Comparison of ENCODE assay signal across 14 cellular contexts in genomic region chr1:231106347-231106746, GRCh38. TPM values are rescaled to one million over a fixed set of nuclear protein-coding genes. Genes with fewer than 3 reads are reported as not detected.
DNase-seq lines count a peak whose midpoint lies in the region; ATAC-seq and TF ChIP-seq lines count a peak whose summit lies in the region.
"Had no signal": no experiment of that assay in that cellular context is flagged by ENCODE, and none has a peak within 500 bp of the region (broad histone marks: within the 10 kb centered on the region; RNA-seq: fewer than 3 reads in every experiment).

No MANE protein-coding gene starts in this region.

- H3K27ac Mint-ChIP-seq in endodermal cell, result no peak overlapping the region
- H3K27ac Mint-ChIP-seq: activated CD4-positive, alpha-beta memory T cell treated with anti-CD3 and anti-CD28 coated beads, Interleukin-2, amount 10 ng/mL, durations not matched to agents 7 days and 5 days; stimulated activated naive CD8-positive, alpha-beta T cell treated with anti-CD3 and anti-CD28 coated beads, Interleukin-15, amount 100 ng/mL, for 72 hours had no signal

- H3K4me1 Mint-ChIP-seq in endodermal cell, result peaks cover 11% of the 10 kb centered on the region

- H3K4me1 ChIP-seq in endodermal cell (ENCODE audit: control insufficient read depth, insufficient read depth, low read length), result no peaks in the 10 kb centered on the region
- peaks cover 10% of the 10 kb centered on the region for H3K4me1 ChIP-seq in osteoblast (ENCODE audit: insufficient read depth, low read length)
- H3K4me1 ChIP-seq: HAP-1 had no signal

- ATAC-seq in GM21786 (IDR thresholded peaks at IDR 0.05; ENCODE audit: unreplicated experiment) (no peak), HG03439 (IDR thresholded peaks at IDR 0.05; ENCODE audit: unreplicated experiment) (no peak)
- ATAC-seq: gastroesophageal sphincter; stimulated activated naive CD8-positive, alpha-beta T cell treated with anti-CD3 and anti-CD28 coated beads, Interleukin-15, amount 100 ng/mL, for 72 hours had no signal

- peak overlapping the region; percentile 30 for H2AFZ ChIP-seq in osteoblast (ENCODE audit: low read length)

- H3K4me2 ChIP-seq in osteoblast (ENCODE audit: insufficient read depth, low read length), result peak overlapping the region; percentile 9

- no peaks in the 10 kb centered on the region for H4K20me1 ChIP-seq in osteoblast (ENCODE audit: insufficient read depth, low read length)

- in situ Hi-C loops in G401 (cut with HindIII; ENCODE audit: low sequenced_read_pairs), result no loop called here

- no peaks in the 10 kb centered on the region for H3K27me3 ChIP-seq in endodermal cell (ENCODE audit: control insufficient read depth, insufficient read depth, low read length, poor library complexity, severe bottlenecking)
- H3K27me3 ChIP-seq in osteoblast (ENCODE audit: insufficient read depth, low read length), result no peaks in the 10 kb centered on the region

- WGBS in endodermal cell (ENCODE audit: insufficient coverage in 1 of 2, insufficient read length in 1 of 2), 2 experiments, result 84 to 88% methylated on average over 4 to 5 of the region's 5 CpGs

- H3K4me3 ChIP-seq in endodermal cell (ENCODE audit: low read length), result no peak overlapping the region
- no peak overlapping the region for H3K4me3 ChIP-seq in osteoblast (ENCODE audit: insufficient read depth, low read length)
- H3K4me3 ChIP-seq: gastroesophageal sphincter, HAP-1 had no signal

- H3K9ac ChIP-seq in endodermal cell (ENCODE audit: extremely low read depth, low read length, poor library complexity, severe bottlenecking), result no peak overlapping the region

- TF ChIP-seq CTCF in endodermal cell (conservative IDR thresholded peaks at IDR 0.05), result no peak
- no peak for TF ChIP-seq CTCF in osteoblast (IDR thresholded peaks at IDR 0.05; ENCODE audit: extremely low read depth, low read depth, low read length)

- H3K9me3 Mint-ChIP-seq in endodermal cell, result no peaks in the 10 kb centered on the region
- H3K9me3 Mint-ChIP-seq: activated CD4-positive, alpha-beta memory T cell treated with anti-CD3 and anti-CD28 coated beads, Interleukin-2, amount 10 ng/mL, durations not matched to agents 7 days and 5 days had no signal

- peak; percentile 80 for DNase-seq in G401 (ENCODE audit: low spot score)
- peak; percentile 22 for DNase-seq in NCI-H69 (lab: John Stamatoyannopoulos, UW)
- DNase-seq in endodermal cell, result no peak
- DNase-seq in osteoblast (ENCODE audit: insufficient read length, low spot score, missing footprints), result peak; percentile 71
- no peak for DNase-seq in KG1 (lab: John Stamatoyannopoulos, UW)
- DNase-seq in hippocampal formation (lab: John Stamatoyannopoulos, UW), result no peak
- DNase-seq: activated CD4-positive, alpha-beta memory T cell treated with anti-CD3 and anti-CD28 coated beads, Interleukin-2, amount 10 ng/mL, durations not matched to agents 7 days and 5 days; DND-41; NCI-H1436 treated with DMSO at 0.1 percent for 48 hours; stimulated activated naive CD8-positive, alpha-beta T cell treated with anti-CD3 and anti-CD28 coated beads, Interleukin-15, amount 100 ng/mL, for 72 hours had no signal

- H3K4me3 Mint-ChIP-seq in endodermal cell, result no peak overlapping the region
- H3K4me3 Mint-ChIP-seq: activated CD4-positive, alpha-beta memory T cell treated with anti-CD3 and anti-CD28 coated beads, Interleukin-2, amount 10 ng/mL, durations not matched to agents 7 days and 5 days; stimulated activated naive CD8-positive, alpha-beta T cell treated with anti-CD3 and anti-CD28 coated beads, Interleukin-15, amount 100 ng/mL, for 72 hours had no signal

- H3K27ac ChIP-seq in endodermal cell (ENCODE audit: low read depth, low read length) (peak overlapping the region; percentile 44), osteoblast (ENCODE audit: low read depth, low read length) (no peak overlapping the region)
- H3K27ac ChIP-seq: gastroesophageal sphincter had no signal

- peaks cover 21% of the 10 kb centered on the region for H3K27me3 Mint-ChIP-seq in endodermal cell (ENCODE audit: insufficient read depth)

- H3K36me3 ChIP-seq in endodermal cell (ENCODE audit: control insufficient read depth, insufficient read depth, low read length) (no peaks in the 10 kb centered on the region), osteoblast (ENCODE audit: insufficient read depth, low read length) (no peaks in the 10 kb centered on the region)
- H3K36me3 ChIP-seq: gastroesophageal sphincter, HAP-1 had no signal

- H3K79me2 ChIP-seq in osteoblast (ENCODE audit: insufficient read depth, low read length), result no peaks in the 10 kb centered on the region

- H3K9me3 ChIP-seq in endodermal cell (ENCODE audit: control insufficient read depth, low read length), result no peaks in the 10 kb centered on the region
- H3K9me3 ChIP-seq in osteoblast (ENCODE audit: low read depth, low read length), result no peaks in the 10 kb centered on the region
- H3K9me3 ChIP-seq: gastroesophageal sphincter, HAP-1 had no signal

- H3K36me3 Mint-ChIP-seq in endodermal cell (ENCODE audit: low read depth), result no peaks in the 10 kb centered on the region

RNA-seq across cellular contexts. Expression of gene TRIM67, which starts 55.5 kb away (rescaled TPM):
- total RNA-seq in G401 (2014; rRNA removed; shearing (Covaris generic)), result not detected in 2 replicates
- total RNA-seq in endodermal cell, result under 1 TPM; 0.04 TPM
- 1.1 TPM for polyA plus RNA-seq in endodermal cell (2013, experiment 1 of 2)
- polyA plus RNA-seq in endodermal cell (2013, experiment 2 of 2), result 1.0 TPM
- 0.29 and 0.36 TPM in 2 replicates for total RNA-seq in osteoblast
- total RNA-seq: activated CD4-positive, alpha-beta memory T cell treated with anti-CD3 and anti-CD28 coated beads, Interleukin-2, amount 10 ng/mL, durations not matched to agents 7 days and 5 days had no signal

Comparison
In these comparisons a context has a peak if more than half of its experiments do, and no peak if none do; other contexts are left out.
1. DNase-seq: peak in G401 (single experiment), NCI-H69 (single experiment) and osteoblast (single experiment); none in endodermal cell (single experiment), KG1 (single experiment) and hippocampal formation (0 of 2).